ENCODE assay signal across 8 cellular contexts in genomic region chr1:156741613-156741983, GRCh38. TPM values are rescaled to one million over a fixed set of nuclear protein-coding genes. Genes with fewer than 3 reads are reported as not detected.
A peak's percentile ranks its signal among the peaks of the same experiment; 100 is the strongest.
DNase-seq lines count a peak whose midpoint lies in the region; ATAC-seq and TF ChIP-seq lines count a peak whose summit lies in the region.

No MANE protein-coding gene starts in this region.

- peak overlapping the region; percentile 84 for H3K27ac ChIP-seq in GM23338 (ENCODE audit: low read depth)
- peak overlapping the region; percentile 90 for H3K27ac ChIP-seq in left ventricle myocardium inferior (replicated peaks)

- H3K4me1 ChIP-seq in GM23338 (ENCODE audit: insufficient read depth) = peaks cover 40% of the 10 kb centered on the region
- H3K4me1 ChIP-seq in left ventricle myocardium inferior = peaks cover 52% of the 10 kb centered on the region

- H4K20me1 ChIP-seq in GM23338 (replicated peaks; ENCODE audit: insufficient read depth) = peaks cover 9% of the 10 kb centered on the region

- DNase-seq in GM23338 (ENCODE audit: low spot score) (no peak), T-cell (no peak), left ventricle myocardium inferior (no peak), NCI-H2171 (lab: John Stamatoyannopoulos, UW) (no peak), GDM1 (lab: John Stamatoyannopoulos, UW) (no peak), amniotic stem cell (lab: John Stamatoyannopoulos, UW) (no peak)

- no peak overlapping the region for H2AFZ ChIP-seq in GM23338

- POLR2A ChIA-PET in T-cell (lab: Charles Lee) = interaction anchor here (0.5 to 1.7 kb wide), 12 partner anchors 10 to 764 kb away, joined by 3 to 29 read pairs (median 6); partner anchors contain the start of genes ISG20L2 (in 2 of the 2), METTL25B (in 2 of the 2), HDGF (in 1 of the 2) and PRCC (in 1 of the 2)

- peak overlapping the region; percentile 60 for H3K4me2 ChIP-seq in GM23338

- H3K9me3 Mint-ChIP-seq in GM23338 (no peaks in the 10 kb centered on the region; the same call in 1 of the 3 replicates), T-cell (peaks cover 0 to 3% (median 0%) of the 10 kb centered on the region in 3 donors)
- H3K9me3 Mint-ChIP-seq in stimulated activated memory B cell treated with anti-CD40 and anti-IgM and Interleukin-4, amounts not matched to agents 10 μg/mL and 1 μg/mL and 100 μg/mL, for 72 hours = no peaks in the 10 kb centered on the region

- H3F3A ChIP-seq in GM23338 (replicated peaks; ENCODE audit: low read depth) = peaks cover 25% of the 10 kb centered on the region

- H3K36me3 ChIP-seq in GM23338 (ENCODE audit: insufficient read depth) = peaks cover 5% of the 10 kb centered on the region; the same call in 1 of the 2 replicates
- peaks cover 49% of the 10 kb centered on the region for H3K36me3 ChIP-seq in left ventricle myocardium inferior

- intact Hi-C loops in left ventricle myocardium inferior (cut with micrococcal nuclease) = no loop called here

- H3K4me3 ChIP-seq in GM23338 (peak overlapping the region; percentile 36), left ventricle myocardium inferior (peak overlapping the region; percentile 96)

- no peaks in the 10 kb centered on the region for H3K9me2 ChIP-seq in GM23338 (ENCODE audit: insufficient read depth)

- H3K27me3 Mint-ChIP-seq in GM23338 (ENCODE audit: insufficient read depth, low read depth, poor library complexity) (peaks cover 32% of the 10 kb centered on the region), T-cell (no peaks in the 10 kb centered on the region)
- no peaks in the 10 kb centered on the region for H3K27me3 Mint-ChIP-seq in stimulated activated memory B cell treated with anti-CD40 and anti-IgM and Interleukin-4, amounts not matched to agents 10 μg/mL and 1 μg/mL and 100 μg/mL, for 72 hours

- H3K27me3 ChIP-seq in GM23338 (ENCODE audit: insufficient read depth) (no peaks in the 10 kb centered on the region), left ventricle myocardium inferior (ENCODE audit: low read depth) (no peaks in the 10 kb centered on the region)

- H3K27ac Mint-ChIP-seq in GM23338 (peak overlapping the region; percentile 99), T-cell (peak overlapping the region; percentile 98 to 99)
- peak overlapping the region; percentile 94 for H3K27ac Mint-ChIP-seq in stimulated activated memory B cell treated with anti-CD40 and anti-IgM and Interleukin-4, amounts not matched to agents 10 μg/mL and 1 μg/mL and 100 μg/mL, for 72 hours

- TF ChIP-seq CTCF in GM23338 (conservative IDR thresholded peaks at IDR 0.05; ENCODE audit: low read depth in 2 of 2) (no peak), left ventricle myocardium inferior (IDR thresholded peaks at IDR 0.05; ENCODE audit: borderline replicate concordance) (no peak)

- H3K4me3 Mint-ChIP-seq in GM23338 (peak overlapping the region; percentile 98), T-cell (peak overlapping the region; percentile 96 to 99 (median 97))
- H3K4me3 Mint-ChIP-seq in stimulated activated memory B cell treated with anti-CD40 and anti-IgM and Interleukin-4, amounts not matched to agents 10 μg/mL and 1 μg/mL and 100 μg/mL, for 72 hours = peak overlapping the region; percentile 94

- peaks cover 35% of the 10 kb centered on the region for H3K4me1 Mint-ChIP-seq in GM23338
- H3K4me1 Mint-ChIP-seq in T-cell = peaks cover 48 to 52% (median 49%) of the 10 kb centered on the region in 3 donors
- peaks cover 57% of the 10 kb centered on the region for H3K4me1 Mint-ChIP-seq in stimulated activated memory B cell treated with anti-CD40 and anti-IgM and Interleukin-4, amounts not matched to agents 10 μg/mL and 1 μg/mL and 100 μg/mL, for 72 hours

- ATAC-seq in GM23338 = peak; percentile 1
- no peak for ATAC-seq in T-cell (replicated peaks in 1 of 4)
- ATAC-seq in stimulated activated memory B cell treated with anti-CD40 and anti-IgM and Interleukin-4, amounts not matched to agents 10 μg/mL and 1 μg/mL and 100 μg/mL, for 72 hours = no peak
- no peak for ATAC-seq in GM21825 (IDR thresholded peaks at IDR 0.05; ENCODE audit: unreplicated experiment)

- H3K79me2 ChIP-seq in GM23338 (replicated peaks; ENCODE audit: insufficient read depth) = peaks cover 25% of the 10 kb centered on the region

- CTCF ChIA-PET in T-cell (lab: Charles Lee) = interaction anchor here in 1 of 2 donors (0.5 to 1.9 kb wide), 8 partner anchors 10 to 459 kb away, joined by 3 to 43 read pairs (median 6); partner anchors contain the start of genes HDGF, ISG20L2, METTL25B and PRCC

- H3K36me3 Mint-ChIP-seq in GM23338 (ENCODE audit: low read depth) = peaks cover 58% of the 10 kb centered on the region
- H3K36me3 Mint-ChIP-seq in T-cell = peaks cover 33% of the 10 kb centered on the region
- H3K36me3 Mint-ChIP-seq in stimulated activated memory B cell treated with anti-CD40 and anti-IgM and Interleukin-4, amounts not matched to agents 10 μg/mL and 1 μg/mL and 100 μg/mL, for 72 hours = peaks cover 76% of the 10 kb centered on the region

- H3K9me3 ChIP-seq in left ventricle myocardium inferior (replicated peaks) = no peaks in the 10 kb centered on the region

TF ChIP-seq in GM23338, 12 proteins besides CTCF, POLR2A, EP300 and RAD21:
- TF ChIP-seq POLR2AphosphoS5 (IDR thresholded peaks at IDR 0.05; ENCODE audit: low read depth) = no peak
- no peak for TF ChIP-seq STAT1 (IDR thresholded peaks at IDR 0.05; ENCODE audit: unreplicated experiment)

RNA-seq across cellular contexts. Expression of gene MRPL24, which starts 0.7 kb away (rescaled TPM):
- total RNA-seq in GM23338 (2014; rRNA removed; shearing (Covaris generic)) = 18.8 and 23.8 TPM in 2 replicates
- polyA plus RNA-seq in GM23338 (2016; fragmentation: Nextera tagmentation; extraction: Ambion mirVana) = 45.7 and 52.4 TPM in 2 replicates
- total RNA-seq in T-cell (10 to 100 TPM; 23.8 to 66.6 (median 52.6) TPM), left ventricle myocardium inferior (92.1 TPM)

RNA-seq across cellular contexts. Expression of gene HDGF, which starts 9.9 kb away (rescaled TPM):
- 230 and 251 TPM in 2 replicates for total RNA-seq in GM23338 (2014; rRNA removed; shearing (Covaris generic))
- 106 and 126 TPM in 2 replicates for polyA plus RNA-seq in GM23338 (2016; fragmentation: Nextera tagmentation; extraction: Ambion mirVana)
- total RNA-seq in T-cell (100 to 1,000 TPM in 2 of 5 donors, 10 to 100 TPM in 3; 72.9 to 108 (median 90.3) TPM), left ventricle myocardium inferior (145 TPM)

RNA-seq across cellular contexts. Expression of gene ISG20L2, which starts 13.0 kb away (rescaled TPM):
- 34.9 and 50.9 TPM in 2 replicates for total RNA-seq in GM23338 (2014; rRNA removed; shearing (Covaris generic))
- polyA plus RNA-seq in GM23338 (2016; fragmentation: Nextera tagmentation; extraction: Ambion mirVana) = 22.2 and 23.1 TPM in 2 replicates
- total RNA-seq in T-cell (10 to 100 TPM; 35.3 to 63.7 (median 44.3) TPM), left ventricle myocardium inferior (11.5 TPM)

RNA-seq across cellular contexts. Expression of gene METTL25B, which starts 13.3 kb away (rescaled TPM):
- 12.9 and 18.3 TPM in 2 replicates for total RNA-seq in GM23338 (2014; rRNA removed; shearing (Covaris generic))
- polyA plus RNA-seq in GM23338 (2016; fragmentation: Nextera tagmentation; extraction: Ambion mirVana) = 18.1 and 21.1 TPM in 2 replicates
- 10 to 100 TPM; 13.0 to 36.1 (median 32.3) TPM for total RNA-seq in T-cell
- 18.1 TPM for total RNA-seq in left ventricle myocardium inferior

RNA-seq across cellular contexts. Expression of gene PRCC, which starts 25.7 kb away (rescaled TPM):
- 58.6 and 72.9 TPM in 2 replicates for total RNA-seq in GM23338 (2014; rRNA removed; shearing (Covaris generic))
- polyA plus RNA-seq in GM23338 (2016; fragmentation: Nextera tagmentation; extraction: Ambion mirVana) = 65.3 and 66.2 TPM in 2 replicates
- total RNA-seq in T-cell (10 to 100 TPM; 55.3 to 67.7 (median 65.4) TPM), left ventricle myocardium inferior (36.3 TPM)
